9 cellular contexts compared by ENCODE assay signal in genomic region chr20:36571564-36572504, GRCh38. TPM values are rescaled to one million over a fixed set of nuclear protein-coding genes. Genes with fewer than 3 reads are reported as not detected.
DNase-seq lines count a peak whose midpoint lies in the region; ATAC-seq and TF ChIP-seq lines count a peak whose summit lies in the region.
"Had no signal": no experiment of that assay in that cellular context is flagged by ENCODE, and none has a peak within 500 bp of the region (broad histone marks: within the 10 kb centered on the region; RNA-seq: fewer than 3 reads in every experiment).

No MANE protein-coding gene starts in this region.

- no peak for TF ChIP-seq POLR2A in body of pancreas (IDR thresholded peaks at IDR 0.05)

- H3K27ac ChIP-seq in A673 (ENCODE audit: low read depth, low read length, poor library complexity, severe bottlenecking) (peak overlapping the region; percentile 82), body of pancreas (peak overlapping the region; percentile 87 to 98 (median 96)), muscle layer of duodenum (ENCODE audit: low read length) (peak overlapping the region; percentile 74)

- H3K4me3 ChIP-seq in A673 (ENCODE audit: low read depth, low read length, poor library complexity, severe bottlenecking) (peak overlapping the region; percentile 95), body of pancreas (no peak overlapping the region), muscle layer of duodenum (ENCODE audit: low read depth in 1 of 2, low read length in 2 of 2) (no peak overlapping the region)

- ATAC-seq in body of pancreas (no peak), omental fat pad (ENCODE audit: low FRiP score) (no peak)

- DNase-seq in A673 (ENCODE audit: low spot score) (no peak), HFFc6 (no peak), body of pancreas (no peak), hepatic stellate cell (ENCODE audit: low spot score) (no peak), omental fat pad (ENCODE audit: low spot score) (no peak), NCI-H1417 treated with DMSO at 0.1 percent for 48 hours (lab: John Stamatoyannopoulos, UW) (no peak), hippocampal formation (lab: John Stamatoyannopoulos, UW) (no peak)
- DNase-seq: GF-D8 had no signal

- H3K36me3 ChIP-seq in A673 (ENCODE audit: insufficient read depth, low read length, poor library complexity, severe bottlenecking) (no peaks in the 10 kb centered on the region), body of pancreas (replicated peaks in 1 of 2; ENCODE audit: insufficient read depth in 1 of 2, low read depth in 2 of 2) (no peaks in the 10 kb centered on the region), muscle layer of duodenum (ENCODE audit: control insufficient read depth in 1 of 2, insufficient read depth in 2 of 2, low read length in 2 of 2) (no peaks in the 10 kb centered on the region)

- POLR2A ChIA-PET in A673 (lab: Charles Lee; ENCODE audit: low non-redundant PET): interaction anchor here (0.6 kb wide), 1 partner anchor 1287 kb away, joined by 12 read pairs; the partner anchor contains the start of gene EIF6

- H3K9me3 ChIP-seq in A673 (ENCODE audit: low read depth, low read length, poor library complexity, severe bottlenecking): no peaks in the 10 kb centered on the region
- H3K9me3 ChIP-seq in body of pancreas: no peaks in the 10 kb centered on the region
- H3K9me3 ChIP-seq in muscle layer of duodenum (ENCODE audit: control insufficient read depth in 1 of 2, low read length in 2 of 2): no peaks in the 10 kb centered on the region

- CTCF ChIA-PET in A673 (lab: Charles Lee): no interaction called here

- H3K36me3 Mint-ChIP-seq in HFFc6 (ENCODE audit: low read depth): no peaks in the 10 kb centered on the region

- no peaks in the 10 kb centered on the region for H3K9me3 Mint-ChIP-seq in HFFc6

- H3K27me3 ChIP-seq in A673 (replicated peaks; ENCODE audit: insufficient read depth, low read depth, low read length, poor library complexity) (no peaks in the 10 kb centered on the region), body of pancreas (no peaks in the 10 kb centered on the region), muscle layer of duodenum (ENCODE audit: low read depth, low read length) (no peaks in the 10 kb centered on the region)

- H3K4me1 ChIP-seq in A673 (ENCODE audit: insufficient read depth, low read length, poor library complexity, severe bottlenecking): peaks cover 36% of the 10 kb centered on the region
- peaks cover 33% of the 10 kb centered on the region for H3K4me1 ChIP-seq in body of pancreas
- H3K4me1 ChIP-seq in muscle layer of duodenum (ENCODE audit: control insufficient read depth in 1 of 2, insufficient read depth in 2 of 2, low read length in 2 of 2): peaks cover 0 to 21% of the 10 kb centered on the region in 2 donors

- peaks cover 35% of the 10 kb centered on the region for H3K4me1 Mint-ChIP-seq in HFFc6 (ENCODE audit: low read depth)

- H3K27ac Mint-ChIP-seq in HFFc6: peak overlapping the region; percentile 83

- TF ChIP-seq CTCF in A673 (conservative IDR thresholded peaks at IDR 0.05; ENCODE audit: low read depth, low read length) (no peak), HFFc6 (IDR thresholded peaks at IDR 0.05) (no peak), body of pancreas (IDR thresholded peaks at IDR 0.05) (no peak), omental fat pad (IDR thresholded peaks at IDR 0.05) (no peak)

- H3K4me3 Mint-ChIP-seq in HFFc6: peak overlapping the region; percentile 80; the same call in 1 of the 2 replicates

- WGBS in body of pancreas, 2 donors: 55 to 75% methylated on average over 17 of the region's 17 CpGs

- no TSS peak for BruUV-seq in A673 (replicated peaks; lab: Mats Ljungman, UMichigan)

- peaks cover 6% of the 10 kb centered on the region for H3K27me3 Mint-ChIP-seq in HFFc6 (ENCODE audit: insufficient read depth)

- intact Hi-C loops in A673 (cut with micrococcal nuclease; ENCODE audit: unreplicated experiment): loop anchor here (2.0 kb wide), 1 partner anchor 109 kb away; no protein-coding TSS in a partner anchor
- intact Hi-C loops in body of pancreas (cut with DNase I): no loop called here

RNA-seq across cellular contexts. Expression of gene TGIF2, which starts 1.6 kb away (rescaled TPM):
- total RNA-seq in A673 (2021): 54.9 and 59.0 TPM in 2 replicates
- 10 to 100 TPM in 1 of 6 experiments, 1 to 10 TPM in 5; 5.5 to 12.0 (median 7.7) TPM for total RNA-seq in HFFc6 (2021; fragmentation: NEBNext Ultra II Directional; extraction: Animal tissue kit (Norgen Biotek cat#: 25700))
- total RNA-seq in body of pancreas: 10 to 100 TPM; 15.2 to 18.7 TPM
- total RNA-seq in omental fat pad: 10 to 100 TPM; 11.0 to 15.1 (median 12.1) TPM

RNA-seq across cellular contexts. Expression of gene MYL9, which starts 30.5 kb away (rescaled TPM):
- 0.11 TPM in 1 of 2 replicates, not detected in the other for total RNA-seq in A673 (2021)
- 1,000 to 10,000 TPM; 1,181 to 1,631 (median 1,227) TPM for total RNA-seq in HFFc6 (2021; fragmentation: NEBNext Ultra II Directional; extraction: Animal tissue kit (Norgen Biotek cat#: 25700))
- 10 to 100 TPM; 16.9 to 26.7 TPM for total RNA-seq in body of pancreas
- 100 to 1,000 TPM in 2 of 4 donors, 10 to 100 TPM in 2; 57.0 to 145 (median 102) TPM for total RNA-seq in omental fat pad

RNA-seq across cellular contexts. Expression of gene RAB5IF, which starts 33.7 kb away (rescaled TPM):
- total RNA-seq in A673 (2021): 124 and 150 TPM in 2 replicates
- 100 to 1,000 TPM in 3 of 6 experiments, 10 to 100 TPM in 3; 94.5 to 105 (median 100) TPM for total RNA-seq in HFFc6 (2021; fragmentation: NEBNext Ultra II Directional; extraction: Animal tissue kit (Norgen Biotek cat#: 25700))
- 10 to 100 TPM; 27.0 to 42.0 TPM for total RNA-seq in body of pancreas
- total RNA-seq in omental fat pad: 100 to 1,000 TPM in 2 of 4 donors, 10 to 100 TPM in 2; 66.8 to 117 (median 89.1) TPM

Comparison
In these comparisons a context has a peak if more than half of its experiments do, and no peak if none do; other contexts are left out.
1. RNA of gene MYL9, which starts 30.5 kb away (total RNA-seq): 1,181 to 1,631 TPM in HFFc6, 57.0 to 145 TPM in omental fat pad and 16.9 to 26.7 TPM in body of pancreas; 0.11 TPM in A673; every median in the first group is over 10 times any median in the second.
2. Peak in every context shown above with its lines, with median percentiles within 50 percentile points of each other: H3K27ac ChIP-seq.